Comparison of ENCODE assay signal across 22 cellular contexts in genomic region chr7:10780400-10780747, GRCh38.
"Had no signal": no experiment of that assay in that cellular context is flagged by ENCODE, and none has a peak within 500 bp of the region (broad histone marks: within the 10 kb centered on the region; RNA-seq: fewer than 3 reads in every experiment).

No MANE protein-coding gene starts in this region.

- ATAC-seq: activated naive CD4-positive, alpha-beta T cell treated with anti-CD3 and anti-CD28 coated beads, Interleukin-2, amount 50 U/mL, for 72 hours; activated T-cell treated with anti-CD3 and anti-CD28 coated beads, Interleukin-2, amount 50 U/mL, for 72 hours; body of pancreas; left colon; right cardiac atrium; stimulated activated naive CD8-positive, alpha-beta T cell treated with anti-CD3 and anti-CD28 coated beads, Interleukin-15, Interleukin-2, amounts not matched to agents 100 U/mL and 50 U/mL, for 24 hours had no signal

- H3K4me1 Mint-ChIP-seq: mesothelial cell of epicardium, naive B cell had no signal

- H3K4me1 ChIP-seq: adrenal gland, body of pancreas, colonic mucosa, uterus had no signal

- H3K36me3 ChIP-seq: adrenal gland, colonic mucosa, thoracic aorta, uterus had no signal

- H3K36me3 Mint-ChIP-seq: mesothelial cell of epicardium had no signal

- H3K27me3 Mint-ChIP-seq: naive B cell had no signal

- DNase-seq: activated CD4-positive, alpha-beta T cell treated with anti-CD3 and anti-CD28 coated beads for 4 hours; activated CD4-positive, alpha-beta T cell treated with anti-CD3 and anti-CD28 coated beads, Interleukin-2, amount 50 U/mL, for 4 hours; activated naive CD4-positive, alpha-beta T cell; activated T-cell treated with anti-CD3 and anti-CD28 coated beads for 4 hours; activated T-cell treated with anti-CD3 and anti-CD28 coated beads, Interleukin-2, amount 50 U/mL, for 72 hours; adrenal gland; aorta; body of pancreas; cerebellar nuclear complex; colonic mucosa; effector CD8-positive, alpha-beta T cell; islet precursor cell; left colon; naive B cell; stimulated activated CD4-positive, alpha-beta T cell treated with anti-CD3 and anti-CD28 coated beads, Interleukin-2, amount 100 ng/mL, for 48 hours; stimulated activated naive CD8-positive, alpha-beta T cell treated with anti-CD3 and anti-CD28 coated beads, Interleukin-15, Interleukin-2, amounts not matched to agents 100 U/mL and 50 U/mL, for 24 hours; trophoblast cell; uterus had no signal

- H3K27ac Mint-ChIP-seq: activated naive CD4-positive, alpha-beta T cell treated with anti-CD3 and anti-CD28 coated beads, Interleukin-2, amount 50 U/mL, for 72 hours; activated T-cell treated with anti-CD3 and anti-CD28 coated beads, Interleukin-2, amount 50 U/mL, for 72 hours; mesothelial cell of epicardium; naive B cell had no signal

- H3K9me3 Mint-ChIP-seq: activated T-cell treated with anti-CD3 and anti-CD28 coated beads, Interleukin-2, amount 50 U/mL, for 72 hours had no signal

- H3K4me3 Mint-ChIP-seq: activated T-cell treated with anti-CD3 and anti-CD28 coated beads, Interleukin-2, amount 50 U/mL, for 72 hours; mesothelial cell of epicardium; naive B cell had no signal

- H3K27ac ChIP-seq: adrenal gland, body of pancreas, colonic mucosa, thoracic aorta, uterus had no signal

- H3K9me3 ChIP-seq: adrenal gland, body of pancreas, colonic mucosa, thoracic aorta, uterus had no signal

- H3K4me3 ChIP-seq: adrenal gland, body of pancreas, colonic mucosa, thoracic aorta, uterus had no signal

- H3K27me3 ChIP-seq: adrenal gland, body of pancreas, colonic mucosa, uterus had no signal
